18 cellular contexts compared by ENCODE assay signal in genomic region chr12:96155781-96156180, GRCh38. TPM values are rescaled to one million over a fixed set of nuclear protein-coding genes. Genes with fewer than 3 reads are reported as not detected.
DNase-seq lines count a peak whose midpoint lies in the region; ATAC-seq lines count a peak whose summit lies in the region.
"Had no signal": no experiment of that assay in that cellular context is flagged by ENCODE, and none has a peak within 500 bp of the region (broad histone marks: within the 10 kb centered on the region; RNA-seq: fewer than 3 reads in every experiment).

No MANE protein-coding gene starts in this region.

- no peaks in the 10 kb centered on the region for H3K36me3 ChIP-seq in aorta (ENCODE audit: control insufficient read depth in 1 of 2, insufficient read depth in 2 of 2, low read length in 1 of 2)
- H3K36me3 ChIP-seq: HAP-1 had no signal

- no peaks in the 10 kb centered on the region for H3K9me3 Mint-ChIP-seq in activated naive CD4-positive, alpha-beta T cell treated with anti-CD3 and anti-CD28 coated beads, Interleukin-2, amount 10 ng/mL, durations not matched to agents 7 days and 5 days
- no peaks in the 10 kb centered on the region for H3K9me3 Mint-ChIP-seq in activated naive CD4-positive, alpha-beta T cell treated with anti-CD3 and anti-CD28 coated beads, Interleukin-2, amount 50 U/mL, for 72 hours
- H3K9me3 Mint-ChIP-seq: CD4-positive, alpha-beta T cell had no signal

- H3K9me3 ChIP-seq in aorta (ENCODE audit: control insufficient read depth, low read length) = no peaks in the 10 kb centered on the region
- H3K9me3 ChIP-seq: A549, Caco-2, HAP-1 had no signal

- H3K4me1 ChIP-seq in aorta (ENCODE audit: control insufficient read depth in 1 of 2, insufficient read depth in 2 of 2, low read length in 2 of 2) = no peaks in the 10 kb centered on the region
- H3K4me1 ChIP-seq: A549, Caco-2, HAP-1 had no signal

- 84 to 85% methylated on average over 7 of the region's 7 CpGs for WGBS in aorta, 2 donors

- peaks cover 7% of the 10 kb centered on the region for H3K27me3 Mint-ChIP-seq in activated naive CD4-positive, alpha-beta T cell treated with anti-CD3 and anti-CD28 coated beads, Interleukin-2, amount 10 ng/mL, durations not matched to agents 7 days and 5 days
- H3K27me3 Mint-ChIP-seq: CD4-positive, alpha-beta T cell had no signal

- no peak for DNase-seq in activated naive CD4-positive, alpha-beta T cell treated with anti-CD3 and anti-CD28 coated beads, Interleukin-2, amount 10 ng/mL, durations not matched to agents 7 days and 5 days
- no peak for DNase-seq in activated naive CD4-positive, alpha-beta T cell treated with anti-CD3 and anti-CD28 coated beads, Interleukin-2, amount 50 U/mL, for 72 hours (ENCODE audit: low spot score in 2 of 2)
- peak; percentile 67 for DNase-seq in astrocyte of the hippocampus (ENCODE audit: low read depth, low spot score)
- DNase-seq in kidney glomerular epithelial cell (lab: John Stamatoyannopoulos, UW) = peak; percentile 55
- DNase-seq in stimulated activated CD4-positive, alpha-beta T cell treated with anti-CD3 and anti-CD28 coated beads, Interleukin-4, amount 100 ng/mL, for 4 hours = no peak
- no peak for DNase-seq in aorta
- DNase-seq: AML-193; Caco-2; CD4-positive, alpha-beta T cell; DMS153; DMS79; GF-D8; GM23248 had no signal

- H3K27ac ChIP-seq in aorta (ENCODE audit: low read depth in 1 of 2, low read length in 2 of 2) = no peak overlapping the region
- H3K27ac ChIP-seq: 22Rv1, A549, C4-2B, GM23248 had no signal

- H3K4me3 Mint-ChIP-seq in activated naive CD4-positive, alpha-beta T cell treated with anti-CD3 and anti-CD28 coated beads, Interleukin-2, amount 10 ng/mL, durations not matched to agents 7 days and 5 days = no peak overlapping the region
- H3K4me3 Mint-ChIP-seq: CD4-positive, alpha-beta T cell had no signal

- CTCF ChIA-PET in activated naive CD4-positive, alpha-beta T cell treated with anti-CD3 and anti-CD28 coated beads, Interleukin-2, amount 10 ng/mL, durations not matched to agents 7 days and 5 days (lab: Charles Lee) = no interaction called here

- no peak for ATAC-seq in activated naive CD4-positive, alpha-beta T cell treated with anti-CD3 and anti-CD28 coated beads, Interleukin-2, amount 50 U/mL, for 72 hours
- ATAC-seq in aorta (ENCODE audit: low FRiP score) (no peak), GM19035 (IDR thresholded peaks at IDR 0.05; ENCODE audit: unreplicated experiment) (no peak)
- ATAC-seq: A549 had no signal

- H3K4me1 Mint-ChIP-seq in activated naive CD4-positive, alpha-beta T cell treated with anti-CD3 and anti-CD28 coated beads, Interleukin-2, amount 10 ng/mL, durations not matched to agents 7 days and 5 days = no peaks in the 10 kb centered on the region

- H3K36me3 Mint-ChIP-seq in activated naive CD4-positive, alpha-beta T cell treated with anti-CD3 and anti-CD28 coated beads, Interleukin-2, amount 10 ng/mL, durations not matched to agents 7 days and 5 days = no peaks in the 10 kb centered on the region
- H3K36me3 Mint-ChIP-seq in activated naive CD4-positive, alpha-beta T cell treated with anti-CD3 and anti-CD28 coated beads, Interleukin-2, amount 50 U/mL, for 72 hours = no peaks in the 10 kb centered on the region

- intact Hi-C loops in aorta (cut with DNase I) = no loop called here

- no peaks in the 10 kb centered on the region for H3K27me3 ChIP-seq in aorta (ENCODE audit: control insufficient read depth in 1 of 2, insufficient read depth in 2 of 2, low read length in 1 of 2)

- no peak overlapping the region for H3K4me3 ChIP-seq in aorta (ENCODE audit: low read length in 2 of 2)
- H3K4me3 ChIP-seq: A549, GM23248, HAP-1 had no signal

- peak overlapping the region; percentile 3 for H3K27ac Mint-ChIP-seq in activated naive CD4-positive, alpha-beta T cell treated with anti-CD3 and anti-CD28 coated beads, Interleukin-2, amount 10 ng/mL, durations not matched to agents 7 days and 5 days
- H3K27ac Mint-ChIP-seq in activated naive CD4-positive, alpha-beta T cell treated with anti-CD3 and anti-CD28 coated beads, Interleukin-2, amount 50 U/mL, for 72 hours = no peak overlapping the region
- H3K27ac Mint-ChIP-seq: CD4-positive, alpha-beta T cell had no signal

RNA-seq across cellular contexts. Expression of gene ELK3, which starts 38.4 kb away (rescaled TPM):
- 10 to 100 TPM; 10.7 to 23.1 TPM for total RNA-seq in activated naive CD4-positive, alpha-beta T cell treated with anti-CD3 and anti-CD28 coated beads, Interleukin-2, amount 50 U/mL, for 72 hours
- 10 to 100 TPM; 57.8 to 73.8 TPM for total RNA-seq in aorta
- polyA plus RNA-seq in aorta = 10 to 100 TPM; 13.6 to 14.2 TPM

Comparison
In these comparisons a context has a peak if more than half of its experiments do, and no peak if none do; other contexts are left out.
1. DNase-seq: peak in astrocyte of the hippocampus (single experiment) and kidney glomerular epithelial cell (single experiment); none in activated naive CD4-positive, alpha-beta T cell treated with anti-CD3 and anti-CD28 coated beads, Interleukin-2, amount 10 ng/mL, durations not matched to agents 7 days and 5 days (single experiment), activated naive CD4-positive, alpha-beta T cell treated with anti-CD3 and anti-CD28 coated beads, Interleukin-2, amount 50 U/mL, for 72 hours (0 of 2), stimulated activated CD4-positive, alpha-beta T cell treated with anti-CD3 and anti-CD28 coated beads, Interleukin-4, amount 100 ng/mL, for 4 hours (0 of 2) and aorta (0 of 2).